1 cellular context compared by ENCODE assay signal in the genomic region with DNA sequence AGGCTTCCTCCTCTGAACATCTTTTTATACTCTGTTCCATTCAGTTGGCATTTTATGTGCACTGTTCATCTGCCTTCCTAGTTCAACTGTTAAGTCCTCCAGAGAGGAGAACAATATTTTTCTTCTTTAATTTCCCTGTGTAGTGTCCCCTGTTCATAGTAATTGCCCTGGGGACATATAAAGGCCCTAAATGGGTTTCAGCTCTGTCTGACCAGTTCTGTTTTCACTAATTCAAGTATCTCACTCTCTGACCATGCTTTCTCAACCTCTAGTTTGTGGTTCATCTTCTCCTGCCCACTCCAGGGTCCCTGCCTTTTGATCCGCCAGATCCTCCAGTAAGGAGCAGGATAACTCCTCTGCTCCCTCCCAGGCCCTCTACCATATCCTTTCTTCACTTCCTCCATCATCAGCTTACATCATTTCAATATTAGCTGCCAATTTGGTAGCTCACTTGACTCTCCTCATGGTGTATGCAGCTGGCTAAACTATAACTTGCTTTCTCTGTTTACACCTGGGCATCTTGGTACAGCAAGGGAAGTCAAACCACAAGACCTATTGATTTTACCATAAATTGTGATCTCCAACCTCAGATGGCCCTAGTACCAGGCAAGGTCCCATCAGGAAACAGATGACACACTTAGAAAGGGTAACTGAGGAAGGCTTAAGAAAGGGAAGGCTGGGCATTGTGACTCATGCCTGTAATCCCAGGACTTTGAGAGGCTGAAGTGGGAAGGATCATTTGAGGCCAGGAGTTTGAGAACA.
A peak's percentile ranks its signal among the peaks of the same experiment; 100 is the strongest.
TF ChIP-seq lines count a peak whose summit lies in the region.

No MANE protein-coding gene starts in this region.

TF ChIP-seq in GM12878, 131 proteins besides CTCF, POLR2A, EP300 and RAD21 (continued from another document):
- TF ChIP-seq, protein P1, sequence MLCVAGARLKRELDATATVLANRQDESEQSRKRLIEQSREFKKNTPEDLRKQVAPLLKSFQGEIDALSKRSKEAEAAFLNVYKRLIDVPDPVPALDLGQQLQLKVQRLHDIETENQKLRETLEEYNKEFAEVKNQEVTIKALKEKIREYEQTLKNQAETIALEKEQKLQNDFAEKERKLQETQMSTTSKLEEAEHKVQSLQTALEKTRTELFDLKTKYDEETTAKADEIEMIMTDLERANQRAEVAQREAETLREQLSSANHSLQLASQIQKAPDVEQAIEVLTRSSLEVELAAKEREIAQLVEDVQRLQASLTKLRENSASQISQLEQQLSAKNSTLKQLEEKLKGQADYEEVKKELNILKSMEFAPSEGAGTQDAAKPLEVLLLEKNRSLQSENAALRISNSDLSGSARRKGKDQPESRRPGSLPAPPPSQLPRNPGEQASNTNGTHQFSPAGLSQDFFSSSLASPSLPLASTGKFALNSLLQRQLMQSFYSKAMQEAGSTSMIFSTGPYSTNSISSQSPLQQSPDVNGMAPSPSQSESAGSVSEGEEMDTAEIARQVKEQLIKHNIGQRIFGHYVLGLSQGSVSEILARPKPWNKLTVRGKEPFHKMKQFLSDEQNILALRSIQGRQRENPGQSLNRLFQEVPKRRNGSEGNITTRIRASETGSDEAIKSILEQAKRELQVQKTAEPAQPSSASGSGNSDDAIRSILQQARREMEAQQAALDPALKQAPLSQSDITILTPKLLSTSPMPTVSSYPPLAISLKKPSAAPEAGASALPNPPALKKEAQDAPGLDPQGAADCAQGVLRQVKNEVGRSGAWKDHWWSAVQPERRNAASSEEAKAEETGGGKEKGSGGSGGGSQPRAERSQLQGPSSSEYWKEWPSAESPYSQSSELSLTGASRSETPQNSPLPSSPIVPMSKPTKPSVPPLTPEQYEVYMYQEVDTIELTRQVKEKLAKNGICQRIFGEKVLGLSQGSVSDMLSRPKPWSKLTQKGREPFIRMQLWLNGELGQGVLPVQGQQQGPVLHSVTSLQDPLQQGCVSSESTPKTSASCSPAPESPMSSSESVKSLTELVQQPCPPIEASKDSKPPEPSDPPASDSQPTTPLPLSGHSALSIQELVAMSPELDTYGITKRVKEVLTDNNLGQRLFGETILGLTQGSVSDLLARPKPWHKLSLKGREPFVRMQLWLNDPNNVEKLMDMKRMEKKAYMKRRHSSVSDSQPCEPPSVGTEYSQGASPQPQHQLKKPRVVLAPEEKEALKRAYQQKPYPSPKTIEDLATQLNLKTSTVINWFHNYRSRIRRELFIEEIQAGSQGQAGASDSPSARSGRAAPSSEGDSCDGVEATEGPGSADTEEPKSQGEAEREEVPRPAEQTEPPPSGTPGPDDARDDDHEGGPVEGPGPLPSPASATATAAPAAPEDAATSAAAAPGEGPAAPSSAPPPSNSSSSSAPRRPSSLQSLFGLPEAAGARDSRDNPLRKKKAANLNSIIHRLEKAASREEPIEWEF (IDR thresholded peaks at IDR 0.05; ENCODE audit: insufficient replicate concordance, low read depth, low read length) = no peak
- TF ChIP-seq MEF2B (IDR thresholded peaks at IDR 0.05; ENCODE audit: partially characterized antibody, poor library complexity, severe bottlenecking) (peak; percentile 41), YBX1 (IDR thresholded peaks at IDR 0.05) (no peak), PML (IDR thresholded peaks at IDR 0.05; ENCODE audit: low read length) (no peak), IKZF2 (IDR thresholded peaks at IDR 0.05) (peak; percentile 22 to 48; a peak in 2 of 4 replicates), SRF (IDR thresholded peaks at IDR 0.05; ENCODE audit: low read depth in 2 of 2, low read length in 2 of 2) (no peak), RCOR1 (conservative IDR thresholded peaks at IDR 0.05; ENCODE audit: low read depth, low read length) (no peak), HDAC6 (IDR thresholded peaks at IDR 0.05; ENCODE audit: unreplicated experiment) (no peak), CBFB (IDR thresholded peaks at IDR 0.05; ENCODE audit: low read depth) (no peak), TCF7 (IDR thresholded peaks at IDR 0.05; ENCODE audit: borderline replicate concordance) (no peak), FOXM1 (IDR thresholded peaks at IDR 0.05; ENCODE audit: low read depth, low read length) (0 out of 2 replicates have a peak, but pooled peaks have one; percentile 17), BACH1 (IDR thresholded peaks at IDR 0.05; ENCODE audit: borderline replicate concordance) (no peak), RELA (IDR thresholded peaks at IDR 0.05; ENCODE audit: borderline replicate concordance, partially characterized antibody) (no peak), SUPT20H (IDR thresholded peaks at IDR 0.05; ENCODE audit: borderline replicate concordance, control insufficient read depth, low read depth, low read length) (no peak), MTA2 (IDR thresholded peaks at IDR 0.05; ENCODE audit: low read depth) (no peak), NFYA (IDR thresholded peaks at IDR 0.05; ENCODE audit: borderline replicate concordance, low read depth, low read length) (no peak), SMAD1 (IDR thresholded peaks at IDR 0.05; ENCODE audit: low read depth, partially characterized antibody) (no peak), POLR2AphosphoS2 (IDR thresholded peaks at IDR 0.05; ENCODE audit: low read depth, low read length) (no peak), JUNB (IDR thresholded peaks at IDR 0.05) (peak; percentile 18; the same call in 1 of the 2 replicates)
- TF ChIP-seq, protein P2, sequence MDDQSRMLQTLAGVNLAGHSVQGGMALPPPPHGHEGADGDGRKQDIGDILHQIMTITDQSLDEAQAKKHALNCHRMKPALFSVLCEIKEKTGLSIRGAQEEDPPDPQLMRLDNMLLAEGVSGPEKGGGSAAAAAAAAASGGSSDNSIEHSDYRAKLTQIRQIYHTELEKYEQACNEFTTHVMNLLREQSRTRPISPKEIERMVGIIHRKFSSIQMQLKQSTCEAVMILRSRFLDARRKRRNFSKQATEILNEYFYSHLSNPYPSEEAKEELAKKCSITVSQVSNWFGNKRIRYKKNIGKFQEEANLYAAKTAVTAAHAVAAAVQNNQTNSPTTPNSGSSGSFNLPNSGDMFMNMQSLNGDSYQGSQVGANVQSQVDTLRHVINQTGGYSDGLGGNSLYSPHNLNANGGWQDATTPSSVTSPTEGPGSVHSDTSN (IDR thresholded peaks at IDR 0.05; ENCODE audit: insufficient replicate concordance, low read depth, low read length) = no peak
- TF ChIP-seq, protein P3, sequence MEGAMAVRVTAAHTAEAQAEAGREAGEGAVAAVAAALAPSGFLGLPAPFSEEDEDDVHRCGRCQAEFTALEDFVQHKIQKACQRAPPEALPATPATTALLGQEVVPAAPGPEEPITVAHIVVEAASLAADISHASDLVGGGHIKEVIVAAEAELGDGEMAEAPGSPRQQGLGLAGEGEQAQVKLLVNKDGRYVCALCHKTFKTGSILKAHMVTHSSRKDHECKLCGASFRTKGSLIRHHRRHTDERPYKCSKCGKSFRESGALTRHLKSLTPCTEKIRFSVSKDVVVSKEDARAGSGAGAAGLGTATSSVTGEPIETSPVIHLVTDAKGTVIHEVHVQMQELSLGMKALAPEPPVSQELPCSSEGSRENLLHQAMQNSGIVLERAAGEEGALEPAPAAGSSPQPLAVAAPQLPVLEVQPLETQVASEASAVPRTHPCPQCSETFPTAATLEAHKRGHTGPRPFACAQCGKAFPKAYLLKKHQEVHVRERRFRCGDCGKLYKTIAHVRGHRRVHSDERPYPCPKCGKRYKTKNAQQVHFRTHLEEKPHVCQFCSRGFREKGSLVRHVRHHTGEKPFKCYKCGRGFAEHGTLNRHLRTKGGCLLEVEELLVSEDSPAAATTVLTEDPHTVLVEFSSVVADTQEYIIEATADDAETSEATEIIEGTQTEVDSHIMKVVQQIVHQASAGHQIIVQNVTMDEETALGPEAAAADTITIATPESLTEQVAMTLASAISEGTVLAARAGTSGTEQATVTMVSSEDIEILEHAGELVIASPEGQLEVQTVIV (IDR thresholded peaks at IDR 0.05; ENCODE audit: borderline replicate concordance, partially characterized antibody) = no peak
- TF ChIP-seq, protein P4, sequence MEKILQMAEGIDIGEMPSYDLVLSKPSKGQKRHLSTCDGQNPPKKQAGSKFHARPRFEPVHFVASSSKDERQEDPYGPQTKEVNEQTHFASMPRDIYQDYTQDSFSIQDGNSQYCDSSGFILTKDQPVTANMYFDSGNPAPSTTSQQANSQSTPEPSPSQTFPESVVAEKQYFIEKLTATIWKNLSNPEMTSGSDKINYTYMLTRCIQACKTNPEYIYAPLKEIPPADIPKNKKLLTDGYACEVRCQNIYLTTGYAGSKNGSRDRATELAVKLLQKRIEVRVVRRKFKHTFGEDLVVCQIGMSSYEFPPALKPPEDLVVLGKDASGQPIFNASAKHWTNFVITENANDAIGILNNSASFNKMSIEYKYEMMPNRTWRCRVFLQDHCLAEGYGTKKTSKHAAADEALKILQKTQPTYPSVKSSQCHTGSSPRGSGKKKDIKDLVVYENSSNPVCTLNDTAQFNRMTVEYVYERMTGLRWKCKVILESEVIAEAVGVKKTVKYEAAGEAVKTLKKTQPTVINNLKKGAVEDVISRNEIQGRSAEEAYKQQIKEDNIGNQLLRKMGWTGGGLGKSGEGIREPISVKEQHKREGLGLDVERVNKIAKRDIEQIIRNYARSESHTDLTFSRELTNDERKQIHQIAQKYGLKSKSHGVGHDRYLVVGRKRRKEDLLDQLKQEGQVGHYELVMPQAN (conservative IDR thresholded peaks at IDR 0.05) = no peak
- TF ChIP-seq, protein P5, sequence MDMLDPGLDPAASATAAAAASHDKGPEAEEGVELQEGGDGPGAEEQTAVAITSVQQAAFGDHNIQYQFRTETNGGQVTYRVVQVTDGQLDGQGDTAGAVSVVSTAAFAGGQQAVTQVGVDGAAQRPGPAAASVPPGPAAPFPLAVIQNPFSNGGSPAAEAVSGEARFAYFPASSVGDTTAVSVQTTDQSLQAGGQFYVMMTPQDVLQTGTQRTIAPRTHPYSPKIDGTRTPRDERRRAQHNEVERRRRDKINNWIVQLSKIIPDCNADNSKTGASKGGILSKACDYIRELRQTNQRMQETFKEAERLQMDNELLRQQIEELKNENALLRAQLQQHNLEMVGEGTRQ (IDR thresholded peaks at IDR 0.05; ENCODE audit: borderline replicate concordance, low read depth, low read length) = no peak
- TF ChIP-seq, protein P6, sequence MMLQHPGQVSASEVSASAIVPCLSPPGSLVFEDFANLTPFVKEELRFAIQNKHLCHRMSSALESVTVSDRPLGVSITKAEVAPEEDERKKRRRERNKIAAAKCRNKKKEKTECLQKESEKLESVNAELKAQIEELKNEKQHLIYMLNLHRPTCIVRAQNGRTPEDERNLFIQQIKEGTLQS (IDR thresholded peaks at IDR 0.05; ENCODE audit: borderline replicate concordance, extremely low read depth, low read depth, low read length) = no peak
- TF ChIP-seq, protein P7, sequence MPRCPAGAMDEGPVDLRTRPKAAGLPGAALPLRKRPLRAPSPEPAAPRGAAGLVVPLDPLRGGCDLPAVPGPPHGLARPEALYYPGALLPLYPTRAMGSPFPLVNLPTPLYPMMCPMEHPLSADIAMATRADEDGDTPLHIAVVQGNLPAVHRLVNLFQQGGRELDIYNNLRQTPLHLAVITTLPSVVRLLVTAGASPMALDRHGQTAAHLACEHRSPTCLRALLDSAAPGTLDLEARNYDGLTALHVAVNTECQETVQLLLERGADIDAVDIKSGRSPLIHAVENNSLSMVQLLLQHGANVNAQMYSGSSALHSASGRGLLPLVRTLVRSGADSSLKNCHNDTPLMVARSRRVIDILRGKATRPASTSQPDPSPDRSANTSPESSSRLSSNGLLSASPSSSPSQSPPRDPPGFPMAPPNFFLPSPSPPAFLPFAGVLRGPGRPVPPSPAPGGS (IDR thresholded peaks at IDR 0.05; ENCODE audit: borderline replicate concordance, insufficient read depth, low read depth, low read length, poor library complexity, severe bottlenecking) = no peak
